1 cellular context compared by ENCODE assay signal in the genomic region with DNA sequence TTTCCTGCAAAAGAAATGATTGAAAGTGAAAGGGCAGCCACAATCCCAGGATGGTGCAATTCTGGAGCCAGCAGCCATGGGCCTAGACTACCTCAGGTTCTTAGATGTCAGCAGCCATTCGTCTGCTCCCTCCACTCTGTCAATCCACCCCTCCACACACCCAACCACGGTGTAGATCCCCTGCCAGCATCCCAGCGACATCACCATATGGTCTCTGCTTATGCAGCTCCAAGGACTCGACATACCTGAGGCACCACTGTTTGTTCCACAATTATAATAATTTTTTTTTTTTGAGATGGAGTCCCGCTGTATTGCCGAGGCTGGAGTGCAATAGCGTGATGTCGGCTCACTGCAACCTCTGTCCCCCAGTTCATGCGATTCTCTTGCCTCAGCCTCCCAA.
TF ChIP-seq lines count a peak whose summit lies in the region.

No MANE protein-coding gene starts in this region.

TF ChIP-seq in HepG2, 621 proteins besides CTCF, POLR2A, EP300 and RAD21:
- TF ChIP-seq KAT7 (CRISPR knock-in tag; IDR thresholded peaks at IDR 0.05; ENCODE audit: borderline replicate concordance) (no peak), BORCS8-MEF2B (CRISPR knock-in tag; IDR thresholded peaks at IDR 0.05) (no peak), WIZ (CRISPR knock-in tag; IDR thresholded peaks at IDR 0.05) (0 out of 2 replicates have a peak, but pooled peaks have one; percentile 13), ZNF720 (CRISPR knock-in tag; IDR thresholded peaks at IDR 0.05) (no peak)
- TF ChIP-seq, protein P1, sequence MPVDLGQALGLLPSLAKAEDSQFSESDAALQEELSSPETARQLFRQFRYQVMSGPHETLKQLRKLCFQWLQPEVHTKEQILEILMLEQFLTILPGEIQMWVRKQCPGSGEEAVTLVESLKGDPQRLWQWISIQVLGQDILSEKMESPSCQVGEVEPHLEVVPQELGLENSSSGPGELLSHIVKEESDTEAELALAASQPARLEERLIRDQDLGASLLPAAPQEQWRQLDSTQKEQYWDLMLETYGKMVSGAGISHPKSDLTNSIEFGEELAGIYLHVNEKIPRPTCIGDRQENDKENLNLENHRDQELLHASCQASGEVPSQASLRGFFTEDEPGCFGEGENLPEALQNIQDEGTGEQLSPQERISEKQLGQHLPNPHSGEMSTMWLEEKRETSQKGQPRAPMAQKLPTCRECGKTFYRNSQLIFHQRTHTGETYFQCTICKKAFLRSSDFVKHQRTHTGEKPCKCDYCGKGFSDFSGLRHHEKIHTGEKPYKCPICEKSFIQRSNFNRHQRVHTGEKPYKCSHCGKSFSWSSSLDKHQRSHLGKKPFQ (CRISPR knock-in tag; IDR thresholded peaks at IDR 0.05; ENCODE audit: insufficient replicate concordance), result no peak
- TF ChIP-seq, protein P2, sequence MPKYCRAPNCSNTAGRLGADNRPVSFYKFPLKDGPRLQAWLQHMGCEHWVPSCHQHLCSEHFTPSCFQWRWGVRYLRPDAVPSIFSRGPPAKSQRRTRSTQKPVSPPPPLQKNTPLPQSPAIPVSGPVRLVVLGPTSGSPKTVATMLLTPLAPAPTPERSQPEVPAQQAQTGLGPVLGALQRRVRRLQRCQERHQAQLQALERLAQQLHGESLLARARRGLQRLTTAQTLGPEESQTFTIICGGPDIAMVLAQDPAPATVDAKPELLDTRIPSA (CRISPR knock-in tag; IDR thresholded peaks at IDR 0.05; ENCODE audit: borderline replicate concordance), result no peak
- TF ChIP-seq, protein P3, sequence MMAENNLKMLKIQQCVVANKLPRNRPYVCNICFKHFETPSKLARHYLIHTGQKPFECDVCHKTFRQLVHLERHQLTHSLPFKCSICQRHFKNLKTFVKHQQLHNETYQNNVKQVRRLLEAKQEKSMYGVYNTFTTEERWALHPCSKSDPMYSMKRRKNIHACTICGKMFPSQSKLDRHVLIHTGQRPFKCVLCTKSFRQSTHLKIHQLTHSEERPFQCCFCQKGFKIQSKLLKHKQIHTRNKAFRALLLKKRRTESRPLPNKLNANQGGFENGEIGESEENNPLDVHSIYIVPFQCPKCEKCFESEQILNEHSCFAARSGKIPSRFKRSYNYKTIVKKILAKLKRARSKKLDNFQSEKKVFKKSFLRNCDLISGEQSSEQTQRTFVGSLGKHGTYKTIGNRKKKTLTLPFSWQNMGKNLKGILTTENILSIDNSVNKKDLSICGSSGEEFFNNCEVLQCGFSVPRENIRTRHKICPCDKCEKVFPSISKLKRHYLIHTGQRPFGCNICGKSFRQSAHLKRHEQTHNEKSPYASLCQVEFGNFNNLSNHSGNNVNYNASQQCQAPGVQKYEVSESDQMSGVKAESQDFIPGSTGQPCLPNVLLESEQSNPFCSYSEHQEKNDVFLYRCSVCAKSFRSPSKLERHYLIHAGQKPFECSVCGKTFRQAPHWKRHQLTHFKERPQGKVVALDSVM (CRISPR knock-in tag; IDR thresholded peaks at IDR 0.05), result 0 out of 2 replicates have a peak, but pooled peaks have one; percentile 23
